ENCODE assay signal across 14 cellular contexts in genomic region chr5:134025786-134026185, GRCh38. TPM values are rescaled to one million over a fixed set of nuclear protein-coding genes. Genes with fewer than 3 reads are reported as not detected.
A peak's percentile ranks its signal among the peaks of the same experiment; 100 is the strongest.
DNase-seq lines count a peak whose midpoint lies in the region; ATAC-seq and TF ChIP-seq lines count a peak whose summit lies in the region.
"Had no signal": no experiment of that assay in that cellular context is flagged by ENCODE, and none has a peak within 500 bp of the region (broad histone marks: within the 10 kb centered on the region; RNA-seq: fewer than 3 reads in every experiment).

No MANE protein-coding gene starts in this region.

- no peaks in the 10 kb centered on the region for H3K36me3 Mint-ChIP-seq in chondrocyte (ENCODE audit: low read depth)
- H3K36me3 Mint-ChIP-seq: CD14-positive monocyte; CD4-positive, alpha-beta memory T cell; CD4-positive, CD25-positive, alpha-beta regulatory T cell; CD8-positive, alpha-beta memory T cell had no signal

- H3K9me3 Mint-ChIP-seq in chondrocyte (ENCODE audit: low read depth): no peaks in the 10 kb centered on the region
- H3K9me3 Mint-ChIP-seq: CD4-positive, alpha-beta memory T cell; CD8-positive, alpha-beta memory T cell had no signal

- H3K4me1 ChIP-seq in Panc1 (ENCODE audit: control insufficient read depth, insufficient read depth, low read length) (no peaks in the 10 kb centered on the region), spleen (no peaks in the 10 kb centered on the region), mammary epithelial cell (ENCODE audit: insufficient read depth, low read length) (peaks cover 18% of the 10 kb centered on the region), gastrocnemius medialis (peaks cover 0 to 3% of the 10 kb centered on the region in 2 donors), SK-N-SH (ENCODE audit: control insufficient read depth in 1 of 2, insufficient read depth in 2 of 2, low read depth in 1 of 2, low read length in 1 of 2) (no peaks in the 10 kb centered on the region)

- H2AFZ ChIP-seq in mammary epithelial cell (ENCODE audit: low read depth, low read length) (no peak overlapping the region), SK-N-SH (ENCODE audit: low read depth) (no peak overlapping the region)

- H3K27me3 ChIP-seq in Panc1 (ENCODE audit: control insufficient read depth, insufficient read depth, low read length): no peaks in the 10 kb centered on the region
- peaks cover 0 to 8% (median 0%) of the 10 kb centered on the region in 7 donors for H3K27me3 ChIP-seq in spleen (replicated peaks in 1 of 7)
- no peaks in the 10 kb centered on the region for H3K27me3 ChIP-seq in mammary epithelial cell (ENCODE audit: insufficient read depth, low read length)
- H3K27me3 ChIP-seq in gastrocnemius medialis: no peaks in the 10 kb centered on the region
- H3K27me3 ChIP-seq in SK-N-SH (ENCODE audit: insufficient read depth): no peaks in the 10 kb centered on the region
- H3K27me3 ChIP-seq: BE2C, BLaER1 had no signal

- TF ChIP-seq RAD21 in SK-N-SH (IDR thresholded peaks at IDR 0.05; ENCODE audit: low read length): no peak

- H3K4me3 Mint-ChIP-seq in chondrocyte (ENCODE audit: unreplicated experiment): no peak overlapping the region
- H3K4me3 Mint-ChIP-seq: CD4-positive, alpha-beta memory T cell; CD4-positive, CD25-positive, alpha-beta regulatory T cell; CD8-positive, alpha-beta memory T cell had no signal

- H3K9me3 ChIP-seq in Panc1 (ENCODE audit: control insufficient read depth, insufficient read depth, low read depth, low read length): no peaks in the 10 kb centered on the region
- H3K9me3 ChIP-seq in spleen: no peaks in the 10 kb centered on the region
- no peaks in the 10 kb centered on the region for H3K9me3 ChIP-seq in mammary epithelial cell (replicated peaks; ENCODE audit: insufficient read depth, low read length)
- no peaks in the 10 kb centered on the region for H3K9me3 ChIP-seq in gastrocnemius medialis
- no peaks in the 10 kb centered on the region for H3K9me3 ChIP-seq in SK-N-SH
- H3K9me3 ChIP-seq: BE2C, BLaER1 had no signal

- H3K4me2 ChIP-seq in mammary epithelial cell (ENCODE audit: insufficient read depth, low read depth, low read length) (no peak overlapping the region), SK-N-SH (no peak overlapping the region)
- H3K4me2 ChIP-seq: BLaER1 had no signal

- POLR2A ChIA-PET in Panc1 (lab: Charles Lee): no interaction called here
- POLR2A ChIA-PET in SK-N-SH (lab: Yijun Ruan, JAX): interaction anchor here (0.6 kb wide), 1 partner anchor 47 kb away, joined by 3 read pairs; no protein-coding TSS in a partner anchor

- H3K9ac ChIP-seq in mammary epithelial cell (ENCODE audit: insufficient read depth, low read length) (no peak overlapping the region), SK-N-SH (no peak overlapping the region)
- H3K9ac ChIP-seq: BLaER1 had no signal

- H3K36me3 ChIP-seq in Panc1 (ENCODE audit: control insufficient read depth, insufficient read depth, low read length) (no peaks in the 10 kb centered on the region), spleen (no peaks in the 10 kb centered on the region), mammary epithelial cell (ENCODE audit: insufficient read depth, low read length) (no peaks in the 10 kb centered on the region), gastrocnemius medialis (no peaks in the 10 kb centered on the region), SK-N-SH (replicated peaks in 1 of 2; ENCODE audit: control insufficient read depth in 1 of 2, insufficient read depth in 2 of 2, low read length in 1 of 2) (no peaks in the 10 kb centered on the region)
- H3K36me3 ChIP-seq: BE2C, BLaER1 had no signal

- dilution Hi-C loops in mammary epithelial cell (cut with HindIII; ENCODE audit: low sequenced_read_pairs): no loop called here

- H3K27ac ChIP-seq in Panc1 (ENCODE audit: low read length) (peak overlapping the region; percentile 49; the same call in 1 of the 2 replicates), spleen (no peak overlapping the region), mammary epithelial cell (ENCODE audit: insufficient read depth, low read depth, low read length) (no peak overlapping the region), gastrocnemius medialis (no peak overlapping the region), SK-N-SH (ENCODE audit: low read depth in 2 of 2, low read length in 1 of 2) (no peak overlapping the region)
- H3K27ac ChIP-seq: BLaER1 had no signal

- CTCF ChIA-PET in Panc1 (lab: Charles Lee): interaction anchor here (1.2 to 2.0 kb wide), 2 partner anchors 13 to 264 kb away, joined by 5 to 14 read pairs; no protein-coding TSS in a partner anchor
- CTCF ChIA-PET in mammary epithelial cell (lab: Charles Lee; ENCODE audit: low non-redundant PET): interaction anchor here (1.0 to 1.1 kb wide), 2 partner anchors 14 to 22 kb away, joined by 4 to 19 read pairs; no protein-coding TSS in a partner anchor
- CTCF ChIA-PET in SK-N-SH (lab: Yijun Ruan, JAX): interaction anchor here (0.6 to 4.2 kb wide), 14 partner anchors 10 to 263 kb away, joined by 3 to 43 read pairs (median 6); no protein-coding TSS in a partner anchor

- TF ChIP-seq CTCF in Panc1 (IDR thresholded peaks at IDR 0.05) (no peak), chondrocyte (IDR thresholded peaks at IDR 0.05) (no peak), spleen (IDR thresholded peaks at IDR 0.05 in 8 of 11, conservative IDR thresholded peaks at IDR 0.05 in 3 of 11) (no peak), mammary epithelial cell (conservative IDR thresholded peaks at IDR 0.05 in 1 of 2, IDR thresholded peaks at IDR 0.05 in 1 of 2; ENCODE audit: extremely low read depth in 1 of 2, insufficient read depth in 1 of 2, low read depth in 1 of 2, low read length in 2 of 2) (no peak), gastrocnemius medialis (IDR thresholded peaks at IDR 0.05 in 4 of 5, conservative IDR thresholded peaks at IDR 0.05 in 1 of 5) (no peak), SK-N-SH (IDR thresholded peaks at IDR 0.05) (no peak)

- H4K20me1 ChIP-seq in mammary epithelial cell (ENCODE audit: insufficient read depth, low read length) (no peaks in the 10 kb centered on the region), SK-N-SH (ENCODE audit: insufficient read depth) (no peaks in the 10 kb centered on the region)
- H4K20me1 ChIP-seq: BLaER1 had no signal

- no peak overlapping the region for H3K4me3 ChIP-seq in Panc1 (ENCODE audit: low read depth in 2 of 2, low read length in 2 of 2)
- H3K4me3 ChIP-seq in spleen: no peak overlapping the region
- no peak overlapping the region for H3K4me3 ChIP-seq in mammary epithelial cell (replicated peaks in 1 of 3; ENCODE audit: insufficient read depth in 1 of 3, low read depth in 2 of 3, low read length in 3 of 3)
- no peak overlapping the region for H3K4me3 ChIP-seq in gastrocnemius medialis
- H3K4me3 ChIP-seq in SK-N-SH (ENCODE audit: low read depth in 2 of 2, low read length in 1 of 2): no peak overlapping the region
- H3K4me3 ChIP-seq: BLaER1 had no signal

- no peak for TF ChIP-seq POLR2A in spleen (IDR thresholded peaks at IDR 0.05)
- TF ChIP-seq POLR2A in gastrocnemius medialis (IDR thresholded peaks at IDR 0.05): no peak

- 81 to 92% (median 90%) methylated on average over 5 of the region's 5 CpGs for WGBS in spleen, 5 donors
- WGBS in mammary epithelial cell (ENCODE audit: low coverage, missing lambda C conversion rate): 90% methylated on average over 5 of the region's 5 CpGs
- 87% methylated on average over 5 of the region's 5 CpGs for WGBS in SK-N-SH (ENCODE audit: low lambda C conversion rate)

- DNase-seq in Panc1 (ENCODE audit: low read depth, low spot score) (no peak), chondrocyte (ENCODE audit: low spot score) (peak; percentile 7), spleen (peak; percentile 64), mammary epithelial cell (no peak), gastrocnemius medialis (no peak), SK-N-SH (no peak)
- DNase-seq: C1 segment of cervical spinal cord, DMS153 had no signal

- BruUV-seq in Panc1 (replicated peaks; lab: Mats Ljungman, UMichigan) (no TSS peak), mammary epithelial cell (replicated peaks; lab: Mats Ljungman, UMichigan) (no TSS peak)

- ATAC-seq in Panc1 (no peak), gastrocnemius medialis (no peak)

- H3K79me2 ChIP-seq in mammary epithelial cell (ENCODE audit: insufficient read depth, low read length): no peaks in the 10 kb centered on the region
- H3K79me2 ChIP-seq in SK-N-SH (ENCODE audit: insufficient read depth): no peaks in the 10 kb centered on the region

- peaks cover 6% of the 10 kb centered on the region for H3F3A ChIP-seq in SK-N-SH (replicated peaks; ENCODE audit: insufficient read depth)

- intact Hi-C loops in Panc1 (cut with micrococcal nuclease; ENCODE audit: unreplicated experiment) (no loop called here), spleen (cut with DNase I; ENCODE audit: low total_unique reads) (no loop called here), mammary epithelial cell (cut with micrococcal nuclease) (loop anchor here (1.0 kb wide), 2 partner anchors 14 to 115 kb away; no protein-coding TSS in a partner anchor), gastrocnemius medialis (cut with DNase I; ENCODE audit: low total_unique reads) (no loop called here)

- no peak overlapping the region for H3K27ac Mint-ChIP-seq in chondrocyte (ENCODE audit: unreplicated experiment)
- H3K27ac Mint-ChIP-seq: CD14-positive monocyte; CD4-positive, CD25-positive, alpha-beta regulatory T cell had no signal

- H3K27me3 Mint-ChIP-seq in chondrocyte (ENCODE audit: low read depth): peaks cover 3% of the 10 kb centered on the region

- in situ Hi-C loops in Panc1 (cut with HindIII; ENCODE audit: low pct_unique_long_range_greater_than_20kb, low sequenced_read_pairs) (no loop called here), mammary epithelial cell (cut with MboI; ENCODE audit: low sequenced_read_pairs in 2 of 2) (loop anchor here (5.0 to 25.0 kb wide), 2 partner anchors 102 to 262 kb away; no protein-coding TSS in a partner anchor), gastrocnemius medialis (cut with MboI; ENCODE audit: low sequenced_read_pairs in 4 of 4) (loop anchor here in 1 of 4 donors (25.0 kb wide), 1 partner anchor 112 kb away; no protein-coding TSS in a partner anchor)

- H3K4me1 Mint-ChIP-seq in chondrocyte (ENCODE audit: low read depth): no peaks in the 10 kb centered on the region
- H3K4me1 Mint-ChIP-seq: CD14-positive monocyte; CD4-positive, CD25-positive, alpha-beta regulatory T cell; CD8-positive, alpha-beta memory T cell had no signal

- no peak for TF ChIP-seq EP300 in SK-N-SH (IDR thresholded peaks at IDR 0.05; ENCODE audit: borderline replicate concordance in 1 of 2, low read depth in 1 of 2, low read length in 1 of 2)

- H3K9me2 ChIP-seq in SK-N-SH: no peaks in the 10 kb centered on the region

RNA-seq across cellular contexts. Expression of gene VDAC1, which starts 21.0 kb away (rescaled TPM):
- total RNA-seq in Panc1 (2021; ENCODE audit: unreplicated experiment) (395 TPM), chondrocyte (138 to 173 TPM (median 143 TPM) in 3 replicates), spleen (100 to 1,000 TPM in 1 of 7 donors, 10 to 100 TPM in 6; 69.2 to 100 (median 86.4) TPM), mammary epithelial cell (100 to 1,000 TPM; 273 to 375 TPM), gastrocnemius medialis (100 to 1,000 TPM; 412 to 611 (median 495) TPM)
- 502 TPM for polyA plus RNA-seq in Panc1 (2012; ENCODE audit: insufficient read length)
- polyA plus RNA-seq in spleen (10 to 100 TPM; 53.3 to 84.0 (median 76.2) TPM), mammary epithelial cell (209 TPM), SK-N-SH (2012; rRNA removed) (155 and 166 TPM in 2 replicates)
- 296 TPM for polyA minus RNA-seq in mammary epithelial cell
- 216 and 238 TPM in 2 replicates for polyA plus RNA-seq in SK-N-SH (2012; cell fraction: cytosol; rRNA removed)
- 77.0 and 124 TPM in 2 replicates for polyA plus RNA-seq in SK-N-SH (2012; cell fraction: nucleus; rRNA removed)

RNA-seq across cellular contexts. Expression of gene C5orf15, which starts 57.4 kb away (rescaled TPM):
- total RNA-seq in Panc1 (2021; ENCODE audit: unreplicated experiment) (63.2 TPM), chondrocyte (41.7 to 63.7 TPM (median 44.4 TPM) in 3 replicates), spleen (10 to 100 TPM; 25.4 to 49.6 (median 28.6) TPM), mammary epithelial cell (10 to 100 TPM; 30.0 to 71.3 TPM), gastrocnemius medialis (10 to 100 TPM; 18.7 to 30.3 (median 24.4) TPM)
- polyA plus RNA-seq in Panc1 (2012; ENCODE audit: insufficient read length): 80.6 TPM
- polyA plus RNA-seq in spleen (10 to 100 TPM; 28.1 to 28.8 (median 28.4) TPM), mammary epithelial cell (40.0 TPM), SK-N-SH (2012; rRNA removed) (81.0 and 106 TPM in 2 replicates)
- polyA minus RNA-seq in mammary epithelial cell: 4.0 TPM
- polyA plus RNA-seq in SK-N-SH (2012; cell fraction: cytosol; rRNA removed): 99.4 and 101 TPM in 2 replicates
- 17.5 and 54.9 TPM in 2 replicates for polyA plus RNA-seq in SK-N-SH (2012; cell fraction: nucleus; rRNA removed)

Comparison
In these comparisons a context has a peak if more than half of its experiments do, and no peak if none do; other contexts are left out.
1. DNase-seq: peak in chondrocyte (single experiment) and spleen (single experiment); none in Panc1 (single experiment), mammary epithelial cell (single experiment), gastrocnemius medialis (0 of 2) and SK-N-SH (single experiment).